28 cellular contexts compared by ENCODE assay signal in the genomic region with DNA sequence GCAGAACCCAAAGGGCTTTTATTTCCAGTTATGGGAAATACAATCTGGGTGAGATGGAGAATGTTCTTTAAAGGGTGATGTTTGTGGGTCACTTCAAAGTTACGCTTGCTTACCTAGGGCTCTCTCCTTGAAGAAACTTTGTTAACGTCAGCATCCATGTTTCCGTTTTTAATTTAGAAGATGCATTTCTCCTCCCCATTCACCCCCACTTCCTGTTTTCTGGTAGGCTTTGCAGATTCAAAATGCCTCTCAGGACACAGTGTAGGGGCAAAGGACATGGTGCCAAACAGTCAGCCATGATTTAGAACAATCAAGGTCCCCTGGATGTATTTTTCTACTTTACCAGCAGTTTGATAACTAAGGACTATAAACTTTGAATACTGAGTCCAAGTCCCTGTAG.
"Had no signal": no experiment of that assay in that cellular context is flagged by ENCODE, and none has a peak within 500 bp of the region (broad histone marks: within the 10 kb centered on the region; RNA-seq: fewer than 3 reads in every experiment).

No MANE protein-coding gene starts in this region.

- DNase-seq: hippocampal formation; kidney glomerular epithelial cell; left cardiac atrium; left lung; lower lobe of right lung; mammary epithelial cell; mesenchymal stem cell; naive B cell; natural killer cell; ovary; posterior cingulate gyrus; retina; right cardiac atrium; stimulated activated CD4-positive, alpha-beta T cell treated with anti-CD3 and anti-CD28 coated beads, Interleukin-12 subunit alpha, Interleukin-12 subunit beta, amount 100 ng/mL, for 4 hours; stimulated activated CD4-positive, alpha-beta T cell treated with anti-CD3 and anti-CD28 coated beads, Interleukin-15, amount 100 ng/mL, for 24 hours; stimulated activated CD4-positive, alpha-beta T cell treated with anti-CD3 and anti-CD28 coated beads, Interleukin-2, amount 100 ng/mL, for 24 hours; stimulated activated CD4-positive, alpha-beta T cell treated with anti-CD3 and anti-CD28 coated beads, Interleukin-4, amount 100 ng/mL, for 1 hour; stimulated activated naive B cell treated with anti-CD40 and anti-IgM and Interleukin-4, amounts not matched to agents 10 μg/mL and 1 μg/mL and 100 μg/mL, for 72 hours; uterus had no signal

- H3K27ac ChIP-seq: left lung, lower lobe of right lung, ovary, prostate gland, skin epidermis, suprapubic skin, tibial nerve, uterus had no signal

- H3K9me3 Mint-ChIP-seq: mesothelial cell of epicardium; naive B cell; natural killer cell; stimulated activated naive B cell treated with anti-CD40 and anti-IgM and Interleukin-4, amounts not matched to agents 10 μg/mL and 1 μg/mL and 100 μg/mL, for 72 hours; stimulated activated naive CD8-positive, alpha-beta T cell treated with anti-CD3 and anti-CD28 coated beads, Interleukin-15, Interleukin-2, amounts not matched to agents 100 ng/mL and 50 ng/mL, for 24 hours; type B pancreatic cell had no signal

- H3K9me3 ChIP-seq: left lung, lower lobe of right lung, ovary, prostate gland, suprapubic skin, tibial nerve, uterus had no signal

- H3K4me3 Mint-ChIP-seq: mesothelial cell of epicardium; naive B cell; natural killer cell; stimulated activated naive B cell treated with anti-CD40 and anti-IgM and Interleukin-4, amounts not matched to agents 10 μg/mL and 1 μg/mL and 100 μg/mL, for 72 hours; stimulated activated naive CD8-positive, alpha-beta T cell treated with anti-CD3 and anti-CD28 coated beads, Interleukin-15, Interleukin-2, amounts not matched to agents 100 ng/mL and 50 ng/mL, for 24 hours; type B pancreatic cell had no signal

- H3K4me3 ChIP-seq: left lung, lower lobe of right lung, ovary, prostate gland, skin epidermis, suprapubic skin, tibial nerve, uterus had no signal

- H3K27ac Mint-ChIP-seq: mesothelial cell of epicardium; naive B cell; natural killer cell; stimulated activated naive B cell treated with anti-CD40 and anti-IgM and Interleukin-4, amounts not matched to agents 10 μg/mL and 1 μg/mL and 100 μg/mL, for 72 hours; stimulated activated naive CD8-positive, alpha-beta T cell treated with anti-CD3 and anti-CD28 coated beads, Interleukin-15, Interleukin-2, amounts not matched to agents 100 ng/mL and 50 ng/mL, for 24 hours; type B pancreatic cell had no signal

- H3K4me1 ChIP-seq: left lung, lower lobe of right lung, prostate gland, suprapubic skin, tibial nerve, uterus had no signal

- H3K27me3 ChIP-seq: left lung, ovary, suprapubic skin, tibial nerve, uterus had no signal

- H3K4me1 Mint-ChIP-seq: naive B cell, natural killer cell had no signal

- H3K36me3 Mint-ChIP-seq: mesothelial cell of epicardium; naive B cell; natural killer cell; stimulated activated naive B cell treated with anti-CD40 and anti-IgM and Interleukin-4, amounts not matched to agents 10 μg/mL and 1 μg/mL and 100 μg/mL, for 72 hours; type B pancreatic cell had no signal

- ATAC-seq: left cardiac atrium; left lung; lower lobe of right lung; natural killer cell; right cardiac atrium; sciatic nerve; stimulated activated naive B cell treated with anti-CD40 and anti-IgM and Interleukin-4, amounts not matched to agents 10 μg/mL and 1 μg/mL and 100 μg/mL, for 72 hours had no signal

- H3K36me3 ChIP-seq: left lung, lower lobe of right lung, ovary, prostate gland, suprapubic skin, tibial nerve, uterus had no signal

- FAIRE-seq: keratinocyte had no signal
